28 cellular contexts compared by ENCODE assay signal in genomic region chr10:42479057-42479456, GRCh38.
DNase-seq lines count a peak whose midpoint lies in the region; ATAC-seq, FAIRE-seq and TF ChIP-seq lines count a peak whose summit lies in the region.
"Had no signal": no experiment of that assay in that cellular context is flagged by ENCODE, and none has a peak within 500 bp of the region (broad histone marks: within the 10 kb centered on the region; RNA-seq: fewer than 3 reads in every experiment).

No MANE protein-coding gene starts in this region.

- H3K9ac ChIP-seq in K562 (ENCODE audit: insufficient read depth in 1 of 2, low read depth in 2 of 2, low read length in 2 of 2): no peak overlapping the region
- H3K9ac ChIP-seq: BLaER1 had no signal

- no peak for TF ChIP-seq RAD21 in A549 (conservative IDR thresholded peaks at IDR 0.05 in 1 of 2, IDR thresholded peaks at IDR 0.05 in 1 of 2)
- no peak for TF ChIP-seq RAD21 in K562 (CRISPR knock-in tag; conservative IDR thresholded peaks at IDR 0.05 in 1 of 2, IDR thresholded peaks at IDR 0.05 in 1 of 2)

- H3K4me2 ChIP-seq in A549 (no peak overlapping the region), K562 (ENCODE audit: insufficient read depth, low read length) (no peak overlapping the region)
- H3K4me2 ChIP-seq: BLaER1 had no signal

- no peak for DNase-seq in A549 (ENCODE audit: low read depth in 1 of 2, low spot score in 1 of 2)
- no peak for DNase-seq in HFFc6
- no peak for DNase-seq in K562 (ENCODE audit: extremely low read depth in 1 of 4, low spot score in 3 of 4)
- no peak for DNase-seq in urothelium cell line (ENCODE audit: low spot score)
- no peak for DNase-seq in ACHN
- no peak for DNase-seq in glutamatergic neuron
- DNase-seq: 8988T; BE2C; C1 segment of cervical spinal cord; CD4-positive, alpha-beta memory T cell; CD4-positive, CD25-positive, alpha-beta regulatory T cell; CD8-positive, alpha-beta memory T cell; COR-L47; DMS 273 treated with DMSO at 0.1 percent for 48 hours; DMS153; DMS53; DMS79; DND-41; EL; GDM1 had no signal

- in situ Hi-C loops in K562 (cut with MboI) (no loop called here), ACHN (cut with HindIII; ENCODE audit: low pct_ligation_motif_present, low pct_unique_long_range_greater_than_20kb, low sequenced_read_pairs) (no loop called here)

- H3K27me3 Mint-ChIP-seq in HFFc6 (ENCODE audit: insufficient read depth) (0 out of 2 replicates have a peak, but pooled peaks cover 4% of the 10 kb centered on the region), glutamatergic neuron (ENCODE audit: unreplicated experiment) (peaks cover 3% of the 10 kb centered on the region)

- POLR2A ChIA-PET in A549 (lab: Yijun Ruan, JAX): no interaction called here
- POLR2A ChIA-PET in K562 (lab: Yijun Ruan, JAX): no interaction called here

- H3K9me3 Mint-ChIP-seq in HFFc6 (peaks cover 11% of the 10 kb centered on the region; the same call in 1 of the 2 replicates), glutamatergic neuron (ENCODE audit: unreplicated experiment) (peaks cover 19% of the 10 kb centered on the region)

- H3K4me3 Mint-ChIP-seq in HFFc6 (no peak overlapping the region), glutamatergic neuron (ENCODE audit: unreplicated experiment) (no peak overlapping the region)
- H3K4me3 Mint-ChIP-seq: CD14-positive monocyte; CD4-positive, alpha-beta memory T cell; CD4-positive, CD25-positive, alpha-beta regulatory T cell; CD8-positive, alpha-beta memory T cell had no signal

- H3K4me1 Mint-ChIP-seq in HFFc6 (ENCODE audit: low read depth) (peaks cover 67% of the 10 kb centered on the region), glutamatergic neuron (ENCODE audit: low read depth, unreplicated experiment) (no peaks in the 10 kb centered on the region)
- H3K4me1 Mint-ChIP-seq: CD14-positive monocyte had no signal

- CTCF ChIA-PET in A549 (lab: Yijun Ruan, JAX): no interaction called here
- CTCF ChIA-PET in K562 (lab: Yijun Ruan, JAX; ENCODE audit: low intra/inter-chr PET ratio): interaction anchor here (0.6 kb wide), 1 partner anchor 229 kb away, joined by 3 read pairs; no protein-coding TSS in a partner anchor

- ATAC-seq in A549 (no peak), K562 (no peak), GM18519 (IDR thresholded peaks at IDR 0.05; ENCODE audit: low FRiP score, unreplicated experiment) (no peak)
- ATAC-seq: GM12878 had no signal

- H3K27ac ChIP-seq in A549 (no peak overlapping the region), K562 (ENCODE audit: extremely low read depth, low read depth, low read length) (no peak overlapping the region)
- H3K27ac ChIP-seq: BLaER1 had no signal

- 57% methylated on average over 1 of the region's 1 CpG for WGBS in A549 (ENCODE audit: missing lambda C conversion rate)
- 38% methylated on average over 1 of the region's 1 CpG for WGBS in K562 (ENCODE audit: insufficient coverage, low coverage, missing lambda C conversion rate)

- no peaks in the 10 kb centered on the region for H3K36me3 ChIP-seq in K562 (ENCODE audit: control insufficient read depth, insufficient read depth, low read length)
- H3K36me3 ChIP-seq: BLaER1 had no signal

- H3K79me2 ChIP-seq in K562 (ENCODE audit: control insufficient read depth, insufficient read depth, low read length): no peaks in the 10 kb centered on the region

- peaks cover 3 to 16% of the 10 kb centered on the region in 2 experiments; a peak in 3 of 5 replicates for H3K27me3 ChIP-seq in K562 (ENCODE audit: control insufficient read depth in 2 of 2, insufficient read depth in 2 of 2, low read length in 2 of 2)
- H3K27me3 ChIP-seq: BE2C, BLaER1 had no signal

- no peak overlapping the region for H2AFZ ChIP-seq in K562 (ENCODE audit: low read depth, low read length)

- H3K9me3 ChIP-seq in A549: peaks cover 7% of the 10 kb centered on the region; the same call in 2 of the 3 replicates
- no peaks in the 10 kb centered on the region for H3K9me3 ChIP-seq in K562 (replicated peaks; ENCODE audit: control insufficient read depth, insufficient read depth, low read depth, low read length)
- H3K9me3 ChIP-seq: BE2C, BLaER1 had no signal

- no peaks in the 10 kb centered on the region for H3K4me1 ChIP-seq in A549
- H3K4me1 ChIP-seq in K562 (replicated peaks in 1 of 2; ENCODE audit: control insufficient read depth in 2 of 2, insufficient read depth in 2 of 2, low read length in 2 of 2): peaks cover 0 to 17% of the 10 kb centered on the region in 2 experiments; a peak in 2 of 5 replicates
- H3K4me1 ChIP-seq: BE2C, BLaER1 had no signal

- intact Hi-C loops in K562 (cut with micrococcal nuclease): loop anchor here (10.0 kb wide), 1 partner anchor 166 kb away; no protein-coding TSS in a partner anchor

- H3K27ac Mint-ChIP-seq in HFFc6 (peak overlapping the region; percentile 67; the same call in 1 of the 2 replicates), glutamatergic neuron (ENCODE audit: unreplicated experiment) (no peak overlapping the region)
- H3K27ac Mint-ChIP-seq: CD14-positive monocyte; CD4-positive, alpha-beta memory T cell; CD4-positive, CD25-positive, alpha-beta regulatory T cell; CD8-positive, alpha-beta memory T cell had no signal

- no peaks in the 10 kb centered on the region for H3K9me1 ChIP-seq in K562 (ENCODE audit: control insufficient read depth, insufficient read depth, low read length)

- H4K20me1 ChIP-seq in K562 (replicated peaks; ENCODE audit: control insufficient read depth, insufficient read depth, low read length): no peaks in the 10 kb centered on the region
- H4K20me1 ChIP-seq: BLaER1 had no signal

- TF ChIP-seq EP300 in A549 (IDR thresholded peaks at IDR 0.05) (no peak), K562 (IDR thresholded peaks at IDR 0.05; ENCODE audit: low read length) (no peak)

- H3K36me3 Mint-ChIP-seq in HFFc6 (ENCODE audit: low read depth): peaks cover 51% of the 10 kb centered on the region
- peaks cover 7% of the 10 kb centered on the region for H3K36me3 Mint-ChIP-seq in glutamatergic neuron (ENCODE audit: unreplicated experiment)
- H3K36me3 Mint-ChIP-seq: CD14-positive monocyte; CD4-positive, alpha-beta memory T cell; CD4-positive, CD25-positive, alpha-beta regulatory T cell had no signal

- TF ChIP-seq POLR2A in A549 (IDR thresholded peaks at IDR 0.05; ENCODE audit: low read length) (no peak), K562 (conservative IDR thresholded peaks at IDR 0.05) (no peak)

- no peak for TF ChIP-seq CTCF in A549 (IDR thresholded peaks at IDR 0.05)
- no peak for TF ChIP-seq CTCF in HFFc6 (IDR thresholded peaks at IDR 0.05)
- TF ChIP-seq CTCF in K562 (IDR thresholded peaks at IDR 0.05 in 2 of 3, conservative IDR thresholded peaks at IDR 0.05 in 1 of 3; ENCODE audit: insufficient read depth in 2 of 3, low read depth in 1 of 3, low read length in 3 of 3): no peak
- no peak for TF ChIP-seq CTCF in glutamatergic neuron (IDR thresholded peaks at IDR 0.05; ENCODE audit: partially characterized antibody, unreplicated experiment)

- H3K4me3 ChIP-seq in A549 (no peak overlapping the region), K562 (no peak overlapping the region)
- H3K4me3 ChIP-seq: BLaER1, GM12878 had no signal

- no TSS peak for BruUV-seq in K562 (replicated peaks; lab: Mats Ljungman, UMichigan)

- FAIRE-seq in A549 (lab: Jason Lieb, UNC) (no peak), K562 (lab: Jason Lieb, UNC) (no peak), urothelium cell line (lab: Jason Lieb, UNC) (peak; percentile 46)
- FAIRE-seq: A204.1, GM12878, GM12892, GM18507, GM19239 had no signal

TF ChIP-seq in A549, 52 proteins besides CTCF, POLR2A, EP300 and RAD21:
- TF ChIP-seq, protein P1, sequence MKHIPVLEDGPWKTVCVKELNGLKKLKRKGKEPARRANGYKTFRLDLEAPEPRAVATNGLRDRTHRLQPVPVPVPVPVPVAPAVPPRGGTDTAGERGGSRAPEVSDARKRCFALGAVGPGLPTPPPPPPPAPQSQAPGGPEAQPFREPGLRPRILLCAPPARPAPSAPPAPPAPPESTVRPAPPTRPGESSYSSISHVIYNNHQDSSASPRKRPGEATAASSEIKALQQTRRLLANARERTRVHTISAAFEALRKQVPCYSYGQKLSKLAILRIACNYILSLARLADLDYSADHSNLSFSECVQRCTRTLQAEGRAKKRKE (CRISPR knock-in tag; IDR thresholded peaks at IDR 0.05; ENCODE audit: low read depth): no peak
- peak; percentile 88 for TF ChIP-seq MAFK (IDR thresholded peaks at IDR 0.05; ENCODE audit: partially characterized antibody)

TF ChIP-seq in K562, 482 proteins besides CTCF, POLR2A, EP300 and RAD21 (continues in another document):
- TF ChIP-seq MAFF (IDR thresholded peaks at IDR 0.05; ENCODE audit: low read length) (peak; percentile 88), CCNT2 (IDR thresholded peaks at IDR 0.05; ENCODE audit: borderline replicate concordance, extremely low read depth, insufficient read length, low read depth, low read length) (no peak), ZNF316 (IDR thresholded peaks at IDR 0.05) (peak; percentile 85), PPARD (CRISPR knock-in tag; IDR thresholded peaks at IDR 0.05) (no peak), KDM4B (IDR thresholded peaks at IDR 0.05; ENCODE audit: borderline replicate concordance in 2 of 2, low read depth in 1 of 2) (no peak), C11orf30 (IDR thresholded peaks at IDR 0.05; ENCODE audit: low read depth) (peak; percentile 65), MAFK (IDR thresholded peaks at IDR 0.05; ENCODE audit: low read length) (peak; percentile 90), PURB (CRISPR knock-in tag; IDR thresholded peaks at IDR 0.05; ENCODE audit: low read depth) (no peak), HSF4 (CRISPR knock-in tag; IDR thresholded peaks at IDR 0.05; ENCODE audit: borderline replicate concordance) (no peak), MAFG (tag; conservative IDR thresholded peaks at IDR 0.05) (peak; percentile 69), POLR3A (IDR thresholded peaks at IDR 0.05; ENCODE audit: borderline replicate concordance, extremely low read depth, insufficient read depth, insufficient read length) (no peak), NR3C1 (CRISPR knock-in tag; IDR thresholded peaks at IDR 0.05) (no peak)
- TF ChIP-seq, protein P2, sequence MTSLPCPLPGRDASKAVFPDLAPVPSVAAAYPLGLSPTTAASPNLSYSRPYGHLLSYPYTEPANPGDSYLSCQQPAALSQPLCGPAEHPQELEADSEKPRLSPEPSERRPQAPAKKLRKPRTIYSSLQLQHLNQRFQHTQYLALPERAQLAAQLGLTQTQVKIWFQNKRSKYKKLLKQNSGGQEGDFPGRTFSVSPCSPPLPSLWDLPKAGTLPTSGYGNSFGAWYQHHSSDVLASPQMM (CRISPR knock-in tag; IDR thresholded peaks at IDR 0.05): no peak

Comparison
In these comparisons a context has a peak if more than half of its experiments do, and no peak if none do; other contexts are left out.
1. Of the 35 proteins assayed by ChIP-seq in both K562 and A549: peak only in K562: none; only in A549: none; in both: MAFK; in neither: 34.